In genomic region chr12:132887513-132888341, GRCh38 we compare ENCODE assay signal across 8 cellular contexts. TPM values are rescaled to one million over a fixed set of nuclear protein-coding genes. Genes with fewer than 3 reads are reported as not detected.
DNase-seq lines count a peak whose midpoint lies in the region; ATAC-seq and TF ChIP-seq lines count a peak whose summit lies in the region.

TSS of gene CHFR (minus strand) at chr12:132887605. CDS start at chr12:132887328, 277 bp downstream.

- H3K4me3 ChIP-seq in CD8-positive, alpha-beta T cell (ENCODE audit: low read depth, low read length): peak within 1 kb of the TSS; percentile 86
- peak within 1 kb of the TSS; percentile 95 for H3K4me3 ChIP-seq in OCI-LY7 (ENCODE audit: low read depth, low read length, poor library complexity, severe bottlenecking)

- H3K27ac ChIP-seq in CD8-positive, alpha-beta T cell (ENCODE audit: low read depth, low read length): peak within 1 kb of the TSS; percentile 92
- peak within 1 kb of the TSS; percentile 43 for H3K27ac ChIP-seq in OCI-LY7 (ENCODE audit: low read depth, low read length, poor library complexity, severe bottlenecking)

- POLR2A ChIA-PET in CD8-positive, alpha-beta T cell (lab: Charles Lee): interaction anchor here (0.7 to 2.2 kb wide), 11 partner anchors 10 to 192 kb away, joined by 3 to 16 read pairs (median 4); partner anchors contain the start of genes GOLGA3 and ZNF26
- POLR2A ChIA-PET in OCI-LY7 (lab: Charles Lee): no interaction called here

- H4K20me1 ChIP-seq in OCI-LY7 (ENCODE audit: insufficient read depth, low read length): no peaks in the 10 kb centered on the region

- H3K36me3 Mint-ChIP-seq in CD8-positive, alpha-beta T cell: peaks cover 27% of the 10 kb centered on the region
- peaks cover 16% of the 10 kb centered on the region for H3K36me3 Mint-ChIP-seq in activated T-cell treated with anti-CD3 and anti-CD28 coated beads, Interleukin-2, amount 50 U/mL, for 4 hours (ENCODE audit: insufficient read depth)

- ATAC-seq in CD8-positive, alpha-beta T cell: peak; percentile 98
- ATAC-seq in GM19468 (IDR thresholded peaks at IDR 0.05; ENCODE audit: extremely low read depth, unreplicated experiment): peak; percentile 91
- peak; percentile 98 to 99 for ATAC-seq in activated T-cell treated with anti-CD3 and anti-CD28 coated beads, Interleukin-2, amount 50 U/mL, for 4 hours

- no peak for TF ChIP-seq CTCF in CD8-positive, alpha-beta T cell (IDR thresholded peaks at IDR 0.05)
- TF ChIP-seq CTCF in OCI-LY7 (conservative IDR thresholded peaks at IDR 0.05; ENCODE audit: low read length): no peak

- H3K79me2 ChIP-seq in OCI-LY7 (ENCODE audit: insufficient read depth, low read depth, low read length): peaks cover 13% of the 10 kb centered on the region; the same call in 1 of the 2 replicates

- H3K36me3 ChIP-seq in CD8-positive, alpha-beta T cell (ENCODE audit: insufficient read depth, low read length): no peaks in the 10 kb centered on the region
- H3K36me3 ChIP-seq in OCI-LY7 (ENCODE audit: insufficient read depth, low read length): peaks cover 21% of the 10 kb centered on the region

- no peaks in the 10 kb centered on the region for H3K9me2 ChIP-seq in OCI-LY7 (ENCODE audit: insufficient read depth, low read length)

- peaks cover 23% of the 10 kb centered on the region for H3K4me1 ChIP-seq in CD8-positive, alpha-beta T cell (ENCODE audit: insufficient read depth, low read length)
- H3K4me1 ChIP-seq in OCI-LY7 (ENCODE audit: insufficient read depth, low read length, poor library complexity, severe bottlenecking): peaks cover 14% of the 10 kb centered on the region

- H3K27me3 ChIP-seq in CD8-positive, alpha-beta T cell (ENCODE audit: insufficient read depth, low read length): no peaks in the 10 kb centered on the region

- peak within 1 kb of the TSS; percentile 86 for H2AFZ ChIP-seq in OCI-LY7 (ENCODE audit: low read length)

- H3K4me2 ChIP-seq in OCI-LY7 (ENCODE audit: low read length): peak within 1 kb of the TSS; percentile 89

- H3K4me3 Mint-ChIP-seq in CD8-positive, alpha-beta T cell: peak within 1 kb of the TSS; percentile 97
- peak within 1 kb of the TSS; percentile 99 for H3K4me3 Mint-ChIP-seq in activated T-cell treated with anti-CD3 and anti-CD28 coated beads, Interleukin-2, amount 50 U/mL, for 4 hours

- CTCF ChIA-PET in CD8-positive, alpha-beta T cell (lab: Charles Lee): no interaction called here
- CTCF ChIA-PET in OCI-LY7 (lab: Charles Lee; ENCODE audit: unreplicated experiment): interaction anchor here (0.5 kb wide), 1 partner anchor 58 kb away, joined by 3 read pairs; no protein-coding TSS in a partner anchor

- intact Hi-C loops in CD8-positive, alpha-beta T cell (cut with DNase I, micrococcal nuclease): loop anchor here (1.0 to 5.0 kb wide), 14 partner anchors 15 to 200 kb away; partner anchors contain the start of genes POLE (in 2 of the 2), PXMP2 (in 2 of the 2), GOLGA3 (in 1 of the 2) and PGAM5 (in 1 of the 2)
- intact Hi-C loops in OCI-LY7 (cut with micrococcal nuclease; ENCODE audit: unreplicated experiment): loop anchor here (5.0 kb wide), 2 partner anchors 65 to 115 kb away; no protein-coding TSS in a partner anchor

- BruUV-seq in OCI-LY7 (replicated peaks; lab: Mats Ljungman, UMichigan): TSS peak; percentile 94

- peak within 1 kb of the TSS; percentile 100 for H3K27ac Mint-ChIP-seq in CD8-positive, alpha-beta T cell

- peak; percentile 86 to 96 (median 92) for DNase-seq in CD8-positive, alpha-beta T cell
- peak; percentile 72 for DNase-seq in HT-29 (ENCODE audit: low spot score)
- peak; percentile 98 for DNase-seq in OCI-LY7 (ENCODE audit: low spot score)
- peak; percentile 92 for DNase-seq in activated T-cell treated with anti-CD3 and anti-CD28 coated beads, Interleukin-2, amount 50 U/mL, for 4 hours
- peak; percentile 97 to 98 for DNase-seq in erythroblast (lab: John Stamatoyannopoulos, UW)
- DNase-seq in mucosa of gallbladder (ENCODE audit: low spot score): peak; percentile 97
- peak; percentile 92 for DNase-seq in stimulated activated CD8-positive, alpha-beta memory T cell treated with anti-CD3 and anti-CD28 coated beads, Interleukin-4, amount 100 ng/mL, for 24 hours (ENCODE audit: low read depth)

- TF ChIP-seq POLR2A in erythroblast (IDR thresholded peaks at IDR 0.05; ENCODE audit: low read length): peak; percentile 85

- no peaks in the 10 kb centered on the region for H3K9me3 ChIP-seq in CD8-positive, alpha-beta T cell (ENCODE audit: low read length)
- H3K9me3 ChIP-seq in OCI-LY7 (ENCODE audit: low read length): peaks cover 10% of the 10 kb centered on the region; the same call in 1 of the 2 replicates

- peaks cover 3% of the 10 kb centered on the region for H3K9me3 Mint-ChIP-seq in CD8-positive, alpha-beta T cell
- no peaks in the 10 kb centered on the region for H3K9me3 Mint-ChIP-seq in activated T-cell treated with anti-CD3 and anti-CD28 coated beads, Interleukin-2, amount 50 U/mL, for 4 hours

- no peaks in the 10 kb centered on the region for H3K27me3 Mint-ChIP-seq in CD8-positive, alpha-beta T cell (ENCODE audit: low read depth)
- H3K27me3 Mint-ChIP-seq in activated T-cell treated with anti-CD3 and anti-CD28 coated beads, Interleukin-2, amount 50 U/mL, for 4 hours (ENCODE audit: low read depth): no peaks in the 10 kb centered on the region

- H3K4me1 Mint-ChIP-seq in CD8-positive, alpha-beta T cell (ENCODE audit: low read depth): peaks cover 34% of the 10 kb centered on the region
- H3K4me1 Mint-ChIP-seq in activated T-cell treated with anti-CD3 and anti-CD28 coated beads, Interleukin-2, amount 50 U/mL, for 4 hours (ENCODE audit: low read depth): peaks cover 25% of the 10 kb centered on the region

RNA-seq across cellular contexts. Expression of gene CHFR, which starts in this region (rescaled TPM):
- total RNA-seq in CD8-positive, alpha-beta T cell: 10 to 100 TPM; 70.6 to 81.1 TPM
- 7.8 and 8.0 TPM in 2 replicates for total RNA-seq in HT-29 (2014; rRNA removed; shearing (Covaris generic))
- total RNA-seq in OCI-LY7 (2014; rRNA removed; shearing (Covaris generic)): 25.4 and 38.2 TPM in 2 replicates
- 55.9 and 66.7 TPM in 2 replicates for total RNA-seq in OCI-LY7 (2022)
- 10 to 100 TPM; 52.3 to 54.4 (median 53.5) TPM for total RNA-seq in activated T-cell treated with anti-CD3 and anti-CD28 coated beads, Interleukin-2, amount 50 U/mL, for 4 hours
- 35.2 TPM for total RNA-seq in mucosa of gallbladder

Comparison
In these comparisons a context has a peak if more than half of its experiments do, and no peak if none do; other contexts are left out.
1. Peak in every context shown above with its lines: DNase-seq, ATAC-seq, H3K4me3 ChIP-seq and H3K27ac ChIP-seq.